In genomic region chr11:57340228-57340627, GRCh38 we compare ENCODE assay signal across 13 cellular contexts. TPM values are rescaled to one million over a fixed set of nuclear protein-coding genes. Genes with fewer than 3 reads are reported as not detected.
DNase-seq lines count a peak whose midpoint lies in the region; ATAC-seq and TF ChIP-seq lines count a peak whose summit lies in the region.
"Had no signal": no experiment of that assay in that cellular context is flagged by ENCODE, and none has a peak within 500 bp of the region (broad histone marks: within the 10 kb centered on the region; RNA-seq: fewer than 3 reads in every experiment).

No MANE protein-coding gene starts in this region.

- no peak overlapping the region for H3K4me2 ChIP-seq in smooth muscle cell

- no peak overlapping the region for H3K27ac ChIP-seq in smooth muscle cell (ENCODE audit: low read depth)
- H3K27ac ChIP-seq in sigmoid colon: no peak overlapping the region
- H3K27ac ChIP-seq: stomach had no signal

- H3K79me2 ChIP-seq in smooth muscle cell (ENCODE audit: low read depth): peaks cover 13% of the 10 kb centered on the region

- intact Hi-C loops in sigmoid colon (cut with DNase I): no loop called here

- no peaks in the 10 kb centered on the region for H3K9me3 ChIP-seq in smooth muscle cell (replicated peaks; ENCODE audit: low read depth)
- H3K9me3 ChIP-seq in sigmoid colon: no peaks in the 10 kb centered on the region
- H3K9me3 ChIP-seq: stomach had no signal

- H3K4me1 ChIP-seq in smooth muscle cell (ENCODE audit: low read depth): peaks cover 23% of the 10 kb centered on the region
- H3K4me1 ChIP-seq in sigmoid colon: peaks cover 0 to 9% (median 5%) of the 10 kb centered on the region in 4 donors

- H3K27me3 ChIP-seq in smooth muscle cell (ENCODE audit: low read depth) (no peaks in the 10 kb centered on the region), sigmoid colon (peaks cover 0 to 4% (median 0%) of the 10 kb centered on the region in 3 donors)
- H3K27me3 ChIP-seq: stomach had no signal

- 18% methylated on average over 9 of the region's 9 CpGs for WGBS in smooth muscle cell (ENCODE audit: low lambda C conversion rate)
- 36 to 46% methylated on average over 9 of the region's 9 CpGs for WGBS in sigmoid colon, 2 donors

- H3K36me3 ChIP-seq in smooth muscle cell (ENCODE audit: low read depth) (no peaks in the 10 kb centered on the region), sigmoid colon (no peaks in the 10 kb centered on the region)
- H3K36me3 ChIP-seq: stomach had no signal

- H3K4me3 ChIP-seq in fibroblast of villous mesenchyme (ENCODE audit: low read depth, low read length) (no peak overlapping the region), smooth muscle cell (no peak overlapping the region), sigmoid colon (no peak overlapping the region)
- H3K4me3 ChIP-seq: stomach had no signal

- TF ChIP-seq POLR2A in sigmoid colon (IDR thresholded peaks at IDR 0.05): no peak

- DNase-seq in activated CD4-positive, alpha-beta T cell treated with anti-CD3 and anti-CD28 coated beads for 48 hours: peak; percentile 28
- DNase-seq in activated CD4-positive, alpha-beta T cell treated with anti-CD3 and anti-CD28 coated beads for 4 hours: no peak
- DNase-seq in NCI-H69 (lab: John Stamatoyannopoulos, UW) (peak; percentile 72), fibroblast of villous mesenchyme (ENCODE audit: low read depth) (peak; percentile 42), smooth muscle cell (lab: John Stamatoyannopoulos, UW; ENCODE audit: unreplicated experiment) (no peak), sigmoid colon (no peak)
- DNase-seq: activated B cell treated with CpG ODN at 0.5 μM for 24 hours, AML-193, amniotic stem cell, stomach had no signal

- peak overlapping the region; percentile 27 for H2AFZ ChIP-seq in smooth muscle cell (ENCODE audit: low read depth)

- TF ChIP-seq CTCF in fibroblast of villous mesenchyme (IDR thresholded peaks at IDR 0.05; ENCODE audit: insufficient read depth, low read depth, low read length) (peak; percentile 36), smooth muscle cell (IDR thresholded peaks at IDR 0.05; ENCODE audit: borderline replicate concordance, insufficient read depth, poor library complexity, severe bottlenecking) (no peak), sigmoid colon (IDR thresholded peaks at IDR 0.05) (no peak)

- H3F3A ChIP-seq in smooth muscle cell (ENCODE audit: low read depth): no peaks in the 10 kb centered on the region

- TF ChIP-seq EP300 in sigmoid colon (IDR thresholded peaks at IDR 0.05): no peak

- ATAC-seq in GM21515 (IDR thresholded peaks at IDR 0.05; ENCODE audit: unreplicated experiment) (no peak), HG03025 (IDR thresholded peaks at IDR 0.05; ENCODE audit: low FRiP score, unreplicated experiment) (no peak)

- no peak overlapping the region for H3K9ac ChIP-seq in smooth muscle cell (ENCODE audit: low read depth)

- no peaks in the 10 kb centered on the region for H4K20me1 ChIP-seq in smooth muscle cell (ENCODE audit: low read depth)

RNA-seq across cellular contexts. Expression of gene P2RX3, which starts 2.1 kb away (rescaled TPM):
- total RNA-seq in fibroblast of villous mesenchyme: not detected in 2 replicates
- total RNA-seq in smooth muscle cell: not detected in 2 replicates
- 0.19 TPM in 1 of 2 replicates, not detected in the other for polyA plus RNA-seq in smooth muscle cell
- total RNA-seq in sigmoid colon: under 1 TPM in 1 of 4 donors, not detected in 3; 0.36 TPM
- polyA plus RNA-seq in sigmoid colon: under 1 TPM in 1 of 3 donors, not detected in 2; 0.07 TPM
- total RNA-seq: activated B cell treated with CpG ODN at 0.5 μM for 24 hours, glomerular endothelial cell had no signal
- polyA plus RNA-seq: stomach had no signal

RNA-seq across cellular contexts. Expression of gene SSRP1, which starts 4.5 kb away (rescaled TPM):
- total RNA-seq in fibroblast of villous mesenchyme (61.7 and 67.3 TPM in 2 replicates), smooth muscle cell (57.6 and 64.9 TPM in 2 replicates), sigmoid colon (10 to 100 TPM; 51.4 to 61.1 (median 56.5) TPM)
- polyA plus RNA-seq in smooth muscle cell (46.0 and 53.2 TPM in 2 replicates), sigmoid colon (10 to 100 TPM; 30.5 to 91.3 (median 39.6) TPM)

RNA-seq across cellular contexts. Expression of gene TNKS1BP1, which starts 15.5 kb away (rescaled TPM):
- total RNA-seq in fibroblast of villous mesenchyme (69.5 and 70.5 TPM in 2 replicates), smooth muscle cell (39.0 and 46.3 TPM in 2 replicates), sigmoid colon (10 to 100 TPM; 26.4 to 51.2 (median 37.8) TPM)
- polyA plus RNA-seq in smooth muscle cell (86.3 and 118 TPM in 2 replicates), sigmoid colon (100 to 1,000 TPM in 1 of 3 donors, 10 to 100 TPM in 2; 43.8 to 133 (median 68.4) TPM)

RNA-seq across cellular contexts. Expression of gene PRG3, which starts 40.7 kb away (rescaled TPM):
- total RNA-seq in fibroblast of villous mesenchyme (not detected in 2 replicates), smooth muscle cell (not detected in 2 replicates), sigmoid colon (not detected)
- polyA plus RNA-seq in smooth muscle cell (not detected in 2 replicates), sigmoid colon (not detected)
- total RNA-seq: activated B cell treated with CpG ODN at 0.5 μM for 24 hours, glomerular endothelial cell, stomach had no signal
- polyA plus RNA-seq: stomach had no signal

RNA-seq across cellular contexts. Expression of gene PRG2, which starts 50.2 kb away (rescaled TPM):
- total RNA-seq in fibroblast of villous mesenchyme (not detected in 2 replicates), smooth muscle cell (not detected in 2 replicates), sigmoid colon (not detected)
- polyA plus RNA-seq in smooth muscle cell (not detected in 2 replicates), sigmoid colon (not detected)
- total RNA-seq: glomerular endothelial cell had no signal

Comparison
In these comparisons a context has a peak if more than half of its experiments do, and no peak if none do; other contexts are left out.
1. DNase-seq: peak in activated CD4-positive, alpha-beta T cell treated with anti-CD3 and anti-CD28 coated beads for 48 hours (single experiment), NCI-H69 (single experiment) and fibroblast of villous mesenchyme (single experiment); none in activated CD4-positive, alpha-beta T cell treated with anti-CD3 and anti-CD28 coated beads for 4 hours (0 of 2), smooth muscle cell (single experiment) and sigmoid colon (single experiment).